ENCODE assay signal across 1 cellular context in genomic region chr16:32647562-32647961, GRCh38.
A peak's percentile ranks its signal among the peaks of the same experiment; 100 is the strongest.
TF ChIP-seq lines count a peak whose summit lies in the region.

No MANE protein-coding gene starts in this region.

TF ChIP-seq in HEK293, 187 proteins besides CTCF, POLR2A, EP300 and RAD21:
- TF ChIP-seq, protein P1, sequence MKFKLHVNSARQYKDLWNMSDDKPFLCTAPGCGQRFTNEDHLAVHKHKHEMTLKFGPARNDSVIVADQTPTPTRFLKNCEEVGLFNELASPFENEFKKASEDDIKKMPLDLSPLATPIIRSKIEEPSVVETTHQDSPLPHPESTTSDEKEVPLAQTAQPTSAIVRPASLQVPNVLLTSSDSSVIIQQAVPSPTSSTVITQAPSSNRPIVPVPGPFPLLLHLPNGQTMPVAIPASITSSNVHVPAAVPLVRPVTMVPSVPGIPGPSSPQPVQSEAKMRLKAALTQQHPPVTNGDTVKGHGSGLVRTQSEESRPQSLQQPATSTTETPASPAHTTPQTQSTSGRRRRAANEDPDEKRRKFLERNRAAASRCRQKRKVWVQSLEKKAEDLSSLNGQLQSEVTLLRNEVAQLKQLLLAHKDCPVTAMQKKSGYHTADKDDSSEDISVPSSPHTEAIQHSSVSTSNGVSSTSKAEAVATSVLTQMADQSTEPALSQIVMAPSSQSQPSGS (tag by site-specific recombination; IDR thresholded peaks at IDR 0.05; ENCODE audit: low read depth) = peak; percentile 52; the same call in 1 of the 2 replicates
